ENCODE assay signal across 22 cellular contexts in genomic region chr3:16768956-16769355, GRCh38.
A peak's percentile ranks its signal among the peaks of the same experiment; 100 is the strongest.
DNase-seq lines count a peak whose midpoint lies in the region; ATAC-seq, FAIRE-seq and TF ChIP-seq lines count a peak whose summit lies in the region.
"Had no signal": no experiment of that assay in that cellular context is flagged by ENCODE, and none has a peak within 500 bp of the region (broad histone marks: within the 10 kb centered on the region; RNA-seq: fewer than 3 reads in every experiment).

No MANE protein-coding gene starts in this region.

- no peak overlapping the region for H3K4me2 ChIP-seq in HepG2 (ENCODE audit: low read depth, low read length)

- DNase-seq in DMS 273 (lab: John Stamatoyannopoulos, UW; ENCODE audit: unreplicated experiment) (peak; percentile 4), DMS 273 treated with DMSO at 0.1 percent for 48 hours (lab: John Stamatoyannopoulos, UW) (no peak), WTC11 (ENCODE audit: low spot score) (no peak), right atrium auricular region (ENCODE audit: low spot score) (no peak), gastrocnemius medialis (no peak), endothelial cell (ENCODE audit: low spot score) (no peak), HepG2 (ENCODE audit: low spot score) (no peak)
- DNase-seq: activated CD4-positive, alpha-beta T cell treated with anti-CD3 and anti-CD28 coated beads for 36 hours; activated CD8-positive, alpha-beta memory T cell treated with anti-CD3 and anti-CD28 coated beads, Interleukin-2, amount 50 U/mL, for 4 hours; activated naive CD4-positive, alpha-beta T cell treated with anti-CD3 and anti-CD28 coated beads, Interleukin-2, amount 10 ng/mL, durations not matched to agents 7 days and 5 days; caudate nucleus; CD4-positive, alpha-beta memory T cell; mucosa of descending colon; NCI-H1930; NCI-H774; posterior cingulate gyrus had no signal

- CTCF ChIA-PET in WTC11 (lab: Charles Lee) (no interaction called here), HepG2 (lab: Yijun Ruan, JAX; ENCODE audit: low intra/inter-chr PET ratio, low total read pairs) (no interaction called here)

- BruUV-seq in HepG2 (replicated peaks; lab: Mats Ljungman, UMichigan): no TSS peak

- no peaks in the 10 kb centered on the region for H3K79me2 ChIP-seq in HepG2 (ENCODE audit: insufficient read depth, low read length)

- H3K27ac ChIP-seq in right atrium auricular region (peak overlapping the region; percentile 49 to 93), gastrocnemius medialis (peak overlapping the region; percentile 76 to 94 (median 82)), HepG2 (ENCODE audit: extremely low read length, insufficient read depth, low read length) (no peak overlapping the region)
- H3K27ac ChIP-seq: 22Rv1, suprapubic skin had no signal

- peaks cover 6% of the 10 kb centered on the region for H3K36me3 Mint-ChIP-seq in WTC11
- H3K36me3 Mint-ChIP-seq in endothelial cell (ENCODE audit: low read depth, unreplicated experiment): peaks cover 3% of the 10 kb centered on the region
- H3K36me3 Mint-ChIP-seq: activated naive CD4-positive, alpha-beta T cell treated with anti-CD3 and anti-CD28 coated beads, Interleukin-2, amount 10 ng/mL, durations not matched to agents 7 days and 5 days; CD4-positive, alpha-beta memory T cell had no signal

- H3K4me1 ChIP-seq in right atrium auricular region (peaks cover 0 to 19% of the 10 kb centered on the region in 2 donors), gastrocnemius medialis (peaks cover 43% of the 10 kb centered on the region in 2 donors), HepG2 (ENCODE audit: insufficient read depth, low read length) (no peaks in the 10 kb centered on the region)
- H3K4me1 ChIP-seq: suprapubic skin had no signal

- H3K9me3 ChIP-seq in right atrium auricular region (no peaks in the 10 kb centered on the region), gastrocnemius medialis (no peaks in the 10 kb centered on the region), HepG2 (ENCODE audit: low read length) (no peaks in the 10 kb centered on the region)
- H3K9me3 ChIP-seq: mucosa of descending colon, suprapubic skin had no signal

- H3K27me3 Mint-ChIP-seq in WTC11 (ENCODE audit: low read depth) (no peaks in the 10 kb centered on the region), endothelial cell (ENCODE audit: unreplicated experiment) (peaks cover 1% of the 10 kb centered on the region)
- H3K27me3 Mint-ChIP-seq: activated CD4-positive, alpha-beta T cell treated with anti-CD3 and anti-CD28 coated beads for 36 hours; activated naive CD4-positive, alpha-beta T cell treated with anti-CD3 and anti-CD28 coated beads, Interleukin-2, amount 10 ng/mL, durations not matched to agents 7 days and 5 days; CD4-positive, alpha-beta memory T cell had no signal

- H3K36me3 ChIP-seq in right atrium auricular region: no peaks in the 10 kb centered on the region
- H3K36me3 ChIP-seq in gastrocnemius medialis: no peaks in the 10 kb centered on the region
- no peaks in the 10 kb centered on the region for H3K36me3 ChIP-seq in HepG2 (replicated peaks in 1 of 2; ENCODE audit: control insufficient read depth in 1 of 2, insufficient read depth in 2 of 2, low read length in 2 of 2)
- H3K36me3 ChIP-seq: suprapubic skin had no signal

- TF ChIP-seq POLR2A in gastrocnemius medialis (IDR thresholded peaks at IDR 0.05): no peak
- no peak for TF ChIP-seq POLR2A in HepG2 (IDR thresholded peaks at IDR 0.05; ENCODE audit: insufficient read depth in 1 of 2, low read depth in 2 of 2, low read length in 2 of 2)

- no peak for FAIRE-seq in HepG2 (lab: Jason Lieb, UNC)
- FAIRE-seq: GM19239, islet of Langerhans had no signal

- H3K9ac ChIP-seq in HepG2 (ENCODE audit: insufficient read depth, low read depth, low read length): no peak overlapping the region

- peaks cover 53% of the 10 kb centered on the region for H3K4me1 Mint-ChIP-seq in WTC11
- peaks cover 11% of the 10 kb centered on the region for H3K4me1 Mint-ChIP-seq in endothelial cell (ENCODE audit: unreplicated experiment)

- 4% methylated on average over 1 of the region's 1 CpG for WGBS in HepG2 (ENCODE audit: low lambda C conversion rate)

- no peaks in the 10 kb centered on the region for H4K20me1 ChIP-seq in HepG2 (ENCODE audit: insufficient read depth, low read length)

- H2AFZ ChIP-seq in HepG2 (ENCODE audit: low read length): no peak overlapping the region

- no peak overlapping the region for H3K4me3 Mint-ChIP-seq in WTC11
- H3K4me3 Mint-ChIP-seq in endothelial cell (ENCODE audit: unreplicated experiment): no peak overlapping the region
- H3K4me3 Mint-ChIP-seq: activated CD4-positive, alpha-beta T cell treated with anti-CD3 and anti-CD28 coated beads for 36 hours; activated naive CD4-positive, alpha-beta T cell treated with anti-CD3 and anti-CD28 coated beads, Interleukin-2, amount 10 ng/mL, durations not matched to agents 7 days and 5 days; CD4-positive, alpha-beta memory T cell; T-helper 2 cell treated with Interferon-gamma antibody and Interleukin-4, amounts not matched to agents 5 μg/mL and 100 μg/mL, for 36 hours had no signal

- H3K4me3 ChIP-seq in right atrium auricular region (no peak overlapping the region), gastrocnemius medialis (no peak overlapping the region), HepG2 (replicated peaks in 1 of 3; ENCODE audit: insufficient read depth in 1 of 3, low read depth in 2 of 3, low read length in 3 of 3) (no peak overlapping the region)
- H3K4me3 ChIP-seq: mucosa of descending colon, suprapubic skin had no signal

- no peak for TF ChIP-seq RAD21 in HepG2 (CRISPR knock-in tag; IDR thresholded peaks at IDR 0.05)

- no peaks in the 10 kb centered on the region for H3K27me3 ChIP-seq in right atrium auricular region
- H3K27me3 ChIP-seq in gastrocnemius medialis: no peaks in the 10 kb centered on the region
- peaks cover 1 to 8% of the 10 kb centered on the region in 2 experiments; a peak in 2 of 5 replicates for H3K27me3 ChIP-seq in HepG2 (ENCODE audit: control insufficient read depth in 1 of 2, insufficient read depth in 2 of 2, low read length in 2 of 2)
- H3K27me3 ChIP-seq: suprapubic skin had no signal

- ATAC-seq in WTC11 (peak; percentile 70), gastrocnemius medialis (no peak), GM19328 (IDR thresholded peaks at IDR 0.05; ENCODE audit: unreplicated experiment) (no peak), HepG2 (no peak)
- ATAC-seq: activated CD4-positive, alpha-beta T cell treated with anti-CD3 and anti-CD28 coated beads for 36 hours; mucosa of descending colon had no signal

- in situ Hi-C loops in gastrocnemius medialis (cut with MboI; ENCODE audit: low sequenced_read_pairs in 4 of 4) (no loop called here), HepG2 (cut with HindIII; ENCODE audit: extremely low pct_ligation_motif_present, low pct_unique_long_range_greater_than_20kb) (no loop called here)

- POLR2A ChIA-PET in WTC11 (lab: Charles Lee): no interaction called here
- POLR2A ChIA-PET in HepG2 (lab: Yijun Ruan, JAX): no interaction called here

- intact Hi-C loops in gastrocnemius medialis (cut with DNase I; ENCODE audit: low total_unique reads): loop anchor here (5.0 to 10.0 kb wide), 2 partner anchors 113 to 466 kb away; partner anchors contain the start of gene PLCL2
- intact Hi-C loops in HepG2 (cut with micrococcal nuclease; ENCODE audit: unreplicated experiment): no loop called here

- peaks cover 12% of the 10 kb centered on the region for H3K9me3 Mint-ChIP-seq in WTC11
- H3K9me3 Mint-ChIP-seq in endothelial cell (ENCODE audit: unreplicated experiment): no peaks in the 10 kb centered on the region
- H3K9me3 Mint-ChIP-seq: activated naive CD4-positive, alpha-beta T cell treated with anti-CD3 and anti-CD28 coated beads, Interleukin-2, amount 10 ng/mL, durations not matched to agents 7 days and 5 days; CD4-positive, alpha-beta memory T cell; T-helper 2 cell treated with Interferon-gamma antibody and Interleukin-4, amounts not matched to agents 5 μg/mL and 100 μg/mL, for 36 hours had no signal

- TF ChIP-seq EP300 in HepG2 (IDR thresholded peaks at IDR 0.05; ENCODE audit: low read depth in 2 of 2, low read length in 2 of 2) (no peak), HepG2 (CRISPR knock-in tag; IDR thresholded peaks at IDR 0.05; ENCODE audit: borderline replicate concordance) (no peak)

- H3K27ac Mint-ChIP-seq in WTC11 (no peak overlapping the region), endothelial cell (ENCODE audit: unreplicated experiment) (no peak overlapping the region)
- H3K27ac Mint-ChIP-seq: activated CD4-positive, alpha-beta T cell treated with anti-CD3 and anti-CD28 coated beads for 36 hours; activated naive CD4-positive, alpha-beta T cell treated with anti-CD3 and anti-CD28 coated beads, Interleukin-2, amount 10 ng/mL, durations not matched to agents 7 days and 5 days; CD4-positive, alpha-beta memory T cell; T-helper 2 cell treated with Interferon-gamma antibody and Interleukin-4, amounts not matched to agents 5 μg/mL and 100 μg/mL, for 36 hours had no signal

- TF ChIP-seq CTCF in WTC11 (IDR thresholded peaks at IDR 0.05) (no peak), right atrium auricular region (IDR thresholded peaks at IDR 0.05) (no peak), gastrocnemius medialis (IDR thresholded peaks at IDR 0.05 in 4 of 5, conservative IDR thresholded peaks at IDR 0.05 in 1 of 5) (no peak), endothelial cell (IDR thresholded peaks at IDR 0.05; ENCODE audit: unreplicated experiment) (no peak), HepG2 (CRISPR knock-in tag; IDR thresholded peaks at IDR 0.05) (no peak)

TF ChIP-seq in WTC11, 78 proteins besides CTCF, POLR2A, EP300 and RAD21:
- TF ChIP-seq ETV6 (CRISPR knock-in tag; IDR thresholded peaks at IDR 0.05) (0 out of 2 replicates have a peak, but pooled peaks have one; percentile 24), TEAD1 (CRISPR knock-in tag; IDR thresholded peaks at IDR 0.05) (peak; percentile 28; the same call in 1 of the 2 replicates), GRHL2 (CRISPR knock-in tag; IDR thresholded peaks at IDR 0.05; ENCODE audit: insufficient replicate concordance, severe bottlenecking) (no peak)

TF ChIP-seq in HepG2, 621 proteins besides CTCF, POLR2A, EP300 and RAD21 (continues in another document):
- TF ChIP-seq KDM5B (CRISPR knock-in tag; IDR thresholded peaks at IDR 0.05; ENCODE audit: borderline replicate concordance) (no peak), NFIC (IDR thresholded peaks at IDR 0.05; ENCODE audit: low read length) (no peak), ZNF761 (CRISPR knock-in tag; conservative IDR thresholded peaks at IDR 0.05) (no peak), ZNF556 (CRISPR knock-in tag; IDR thresholded peaks at IDR 0.05; ENCODE audit: borderline replicate concordance) (no peak)
- TF ChIP-seq, protein P1, sequence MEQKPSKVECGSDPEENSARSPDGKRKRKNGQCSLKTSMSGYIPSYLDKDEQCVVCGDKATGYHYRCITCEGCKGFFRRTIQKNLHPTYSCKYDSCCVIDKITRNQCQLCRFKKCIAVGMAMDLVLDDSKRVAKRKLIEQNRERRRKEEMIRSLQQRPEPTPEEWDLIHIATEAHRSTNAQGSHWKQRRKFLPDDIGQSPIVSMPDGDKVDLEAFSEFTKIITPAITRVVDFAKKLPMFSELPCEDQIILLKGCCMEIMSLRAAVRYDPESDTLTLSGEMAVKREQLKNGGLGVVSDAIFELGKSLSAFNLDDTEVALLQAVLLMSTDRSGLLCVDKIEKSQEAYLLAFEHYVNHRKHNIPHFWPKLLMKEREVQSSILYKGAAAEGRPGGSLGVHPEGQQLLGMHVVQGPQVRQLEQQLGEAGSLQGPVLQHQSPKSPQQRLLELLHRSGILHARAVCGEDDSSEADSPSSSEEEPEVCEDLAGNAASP (CRISPR knock-in tag; IDR thresholded peaks at IDR 0.05; ENCODE audit: borderline replicate concordance): no peak
